In the genomic region with DNA sequence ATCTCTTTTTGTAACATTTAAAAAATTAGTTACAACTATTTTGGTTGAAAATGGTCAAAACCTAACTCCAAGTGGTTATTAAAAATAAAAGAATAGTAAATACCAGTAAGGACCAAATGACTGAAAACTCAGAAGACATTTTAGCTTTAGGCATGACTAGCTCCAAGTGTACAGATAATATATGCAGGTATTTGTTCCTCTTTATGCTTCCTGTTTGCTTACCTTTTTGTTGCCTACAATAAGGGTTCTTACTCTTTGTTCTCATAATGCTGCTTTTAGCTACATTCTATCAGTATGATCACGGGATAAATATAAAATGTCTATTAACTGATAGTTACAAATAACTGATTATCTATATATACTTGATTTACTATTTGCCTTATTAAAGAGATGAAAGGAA, we compare ENCODE assay signal across 18 cellular contexts.
DNase-seq lines count a peak whose midpoint lies in the region; ATAC-seq and TF ChIP-seq lines count a peak whose summit lies in the region.
"Had no signal": no experiment of that assay in that cellular context is flagged by ENCODE, and none has a peak within 500 bp of the region (broad histone marks: within the 10 kb centered on the region; RNA-seq: fewer than 3 reads in every experiment).

No MANE protein-coding gene starts in this region.

- TF ChIP-seq CTCF in CD4-positive, alpha-beta T cell (IDR thresholded peaks at IDR 0.05): no peak

- intact Hi-C loops in activated naive CD4-positive, alpha-beta T cell treated with anti-CD3 and anti-CD28 coated beads for 36 hours (cut with micrococcal nuclease): no loop called here
- intact Hi-C loops in CD4-positive, alpha-beta T cell (cut with DNase I, micrococcal nuclease): no loop called here

- POLR2A ChIA-PET in CD4-positive, alpha-beta T cell (lab: Charles Lee): no interaction called here

- no peak overlapping the region for H3K27ac Mint-ChIP-seq in activated naive CD4-positive, alpha-beta T cell treated with anti-CD3 and anti-CD28 coated beads for 36 hours
- no peak overlapping the region for H3K27ac Mint-ChIP-seq in CD4-positive, alpha-beta T cell
- H3K27ac Mint-ChIP-seq in activated T-cell treated with anti-CD3 and anti-CD28 coated beads, Interleukin-2, amount 50 U/mL, for 24 hours: no peak overlapping the region

- H3K9me3 ChIP-seq in CD4-positive, alpha-beta T cell (ENCODE audit: control insufficient read depth, low read length): no peaks in the 10 kb centered on the region
- H3K9me3 ChIP-seq: adrenal gland, esophagus muscularis mucosa had no signal

- no peaks in the 10 kb centered on the region for H3K27me3 Mint-ChIP-seq in activated naive CD4-positive, alpha-beta T cell treated with anti-CD3 and anti-CD28 coated beads for 36 hours (ENCODE audit: low read depth)
- no peaks in the 10 kb centered on the region for H3K27me3 Mint-ChIP-seq in CD4-positive, alpha-beta T cell
- H3K27me3 Mint-ChIP-seq in activated T-cell treated with anti-CD3 and anti-CD28 coated beads, Interleukin-2, amount 50 U/mL, for 24 hours: no peaks in the 10 kb centered on the region

- H3K27me3 ChIP-seq in CD4-positive, alpha-beta T cell (ENCODE audit: control insufficient read depth, insufficient read depth, low read length): no peaks in the 10 kb centered on the region
- H3K27me3 ChIP-seq: adrenal gland, esophagus muscularis mucosa had no signal

- ATAC-seq in GM18519 (IDR thresholded peaks at IDR 0.05; ENCODE audit: low FRiP score, unreplicated experiment): peak; percentile 83
- peak; percentile 93 for ATAC-seq in GM21723 (IDR thresholded peaks at IDR 0.05; ENCODE audit: unreplicated experiment)
- peak; percentile 50 for ATAC-seq in HG02981 (IDR thresholded peaks at IDR 0.05; ENCODE audit: unreplicated experiment)
- ATAC-seq in HG03469 (IDR thresholded peaks at IDR 0.05; ENCODE audit: unreplicated experiment): peak; percentile 46
- ATAC-seq in CD4-positive, alpha-beta T cell (ENCODE audit: poor library complexity): no peak
- ATAC-seq in GM18861 (IDR thresholded peaks at IDR 0.05; ENCODE audit: unreplicated experiment): no peak
- ATAC-seq: left lobe of liver had no signal

- no peaks in the 10 kb centered on the region for H3K36me3 Mint-ChIP-seq in activated naive CD4-positive, alpha-beta T cell treated with anti-CD3 and anti-CD28 coated beads for 36 hours (ENCODE audit: low read depth)
- no peaks in the 10 kb centered on the region for H3K36me3 Mint-ChIP-seq in CD4-positive, alpha-beta T cell (ENCODE audit: low read depth)
- H3K36me3 Mint-ChIP-seq in activated T-cell treated with anti-CD3 and anti-CD28 coated beads, Interleukin-2, amount 50 U/mL, for 24 hours (ENCODE audit: low read depth): no peaks in the 10 kb centered on the region

- no peak overlapping the region for H3K27ac ChIP-seq in CD4-positive, alpha-beta T cell (ENCODE audit: low read depth, low read length)
- H3K27ac ChIP-seq: adrenal gland, esophagus muscularis mucosa had no signal

- CTCF ChIA-PET in activated naive CD4-positive, alpha-beta T cell treated with anti-CD3 and anti-CD28 coated beads for 36 hours (lab: Charles Lee): no interaction called here
- CTCF ChIA-PET in CD4-positive, alpha-beta T cell (lab: Charles Lee): no interaction called here

- H3K4me3 Mint-ChIP-seq in activated naive CD4-positive, alpha-beta T cell treated with anti-CD3 and anti-CD28 coated beads for 36 hours: no peak overlapping the region
- H3K4me3 Mint-ChIP-seq in CD4-positive, alpha-beta T cell: no peak overlapping the region
- no peak overlapping the region for H3K4me3 Mint-ChIP-seq in activated T-cell treated with anti-CD3 and anti-CD28 coated beads, Interleukin-2, amount 50 U/mL, for 24 hours

- no peak for DNase-seq in activated naive CD4-positive, alpha-beta T cell treated with anti-CD3 and anti-CD28 coated beads for 36 hours
- DNase-seq in CD4-positive, alpha-beta T cell: no peak
- DNase-seq in activated T-cell treated with anti-CD3 and anti-CD28 coated beads, Interleukin-2, amount 50 U/mL, for 24 hours: no peak
- DNase-seq: activated CD4-positive, CD25-positive, alpha-beta regulatory T cell; adrenal gland; effector CD4-positive, alpha-beta T cell; MV-4-11; NCI-H2029 treated with DMSO at 0.1 percent for 48 hours; NCI-H526; SIG-M5; stimulated activated naive CD4-positive, alpha-beta T cell had no signal

- no peaks in the 10 kb centered on the region for H3K4me1 Mint-ChIP-seq in activated naive CD4-positive, alpha-beta T cell treated with anti-CD3 and anti-CD28 coated beads for 36 hours (ENCODE audit: low read depth)
- H3K4me1 Mint-ChIP-seq in CD4-positive, alpha-beta T cell (ENCODE audit: low read depth): no peaks in the 10 kb centered on the region
- no peaks in the 10 kb centered on the region for H3K4me1 Mint-ChIP-seq in activated T-cell treated with anti-CD3 and anti-CD28 coated beads, Interleukin-2, amount 50 U/mL, for 24 hours (ENCODE audit: low read depth)

- H3K9me3 Mint-ChIP-seq in activated naive CD4-positive, alpha-beta T cell treated with anti-CD3 and anti-CD28 coated beads for 36 hours: peaks cover 5% of the 10 kb centered on the region
- peaks cover 11% of the 10 kb centered on the region for H3K9me3 Mint-ChIP-seq in CD4-positive, alpha-beta T cell
- peaks cover 11% of the 10 kb centered on the region for H3K9me3 Mint-ChIP-seq in activated T-cell treated with anti-CD3 and anti-CD28 coated beads, Interleukin-2, amount 50 U/mL, for 24 hours

Comparison
In these comparisons a context has a peak if more than half of its experiments do, and no peak if none do; other contexts are left out.
1. ATAC-seq: peak in GM18519 (single experiment), GM21723 (single experiment), HG02981 (single experiment) and HG03469 (single experiment); none in CD4-positive, alpha-beta T cell (single experiment) and GM18861 (single experiment).